29 cellular contexts compared by ENCODE assay signal in genomic region chr21:21084179-21084578, GRCh38.
A peak's percentile ranks its signal among the peaks of the same experiment; 100 is the strongest.
DNase-seq lines count a peak whose midpoint lies in the region; ATAC-seq and TF ChIP-seq lines count a peak whose summit lies in the region.
"Had no signal": no experiment of that assay in that cellular context is flagged by ENCODE, and none has a peak within 500 bp of the region (broad histone marks: within the 10 kb centered on the region; RNA-seq: fewer than 3 reads in every experiment).

No MANE protein-coding gene starts in this region.

- 56% methylated on average over 1 of the region's 1 CpG for WGBS in mesenchymal stem cell

- H3K4ac ChIP-seq in mesenchymal stem cell (ENCODE audit: low read depth in 1 of 2, low read length in 2 of 2), result no peak overlapping the region

- TF ChIP-seq CTCF in OCI-LY3 (IDR thresholded peaks at IDR 0.05; ENCODE audit: low read depth, low read length), result no peak
- no peak for TF ChIP-seq CTCF in choroid plexus epithelial cell (conservative IDR thresholded peaks at IDR 0.05; ENCODE audit: low read depth, low read length)
- no peak for TF ChIP-seq CTCF in PC-3 (conservative IDR thresholded peaks at IDR 0.05; ENCODE audit: low read depth, low read length)
- no peak for TF ChIP-seq CTCF in lower lobe of right lung (IDR thresholded peaks at IDR 0.05)

- CTCF ChIA-PET in PC-3 (lab: Charles Lee), result no interaction called here

- peak overlapping the region; percentile 81 for H2AFZ ChIP-seq in OCI-LY3 (ENCODE audit: low read depth, low read length)
- H2AFZ ChIP-seq in mesenchymal stem cell (ENCODE audit: low read depth, low read length), result no peak overlapping the region
- H2AFZ ChIP-seq in PC-3 (ENCODE audit: low read length), result no peak overlapping the region

- no peaks in the 10 kb centered on the region for H3K4me1 Mint-ChIP-seq in activated T-cell treated with anti-CD3 and anti-CD28 coated beads, Interleukin-2, amount 50 U/mL, for 4 hours (ENCODE audit: low read depth)
- H3K4me1 Mint-ChIP-seq: activated naive CD8-positive, alpha-beta T cell treated with anti-CD3 and anti-CD28 coated beads, Interleukin-2, amount 10 ng/mL, durations not matched to agents 7 days and 5 days; CD8-positive, alpha-beta memory T cell; T-helper 17 cell had no signal

- DNase-seq in GM03348 (ENCODE audit: low spot score) (peak; percentile 21), choroid plexus epithelial cell (ENCODE audit: low read depth) (peak; percentile 80), mesenchymal stem cell (peak; percentile 53), PC-3 (no peak), NK-92 (lab: John Stamatoyannopoulos, UW; ENCODE audit: unreplicated experiment) (no peak), lower lobe of right lung (no peak)
- no peak for DNase-seq in activated T-cell treated with anti-CD3 and anti-CD28 coated beads, Interleukin-2, amount 50 U/mL, for 4 hours
- DNase-seq: activated CD4-positive, CD25-positive, alpha-beta regulatory T cell; activated gamma-delta T cell; activated naive CD8-positive, alpha-beta T cell treated with anti-CD3 and anti-CD28 coated beads, Interleukin-2, amount 10 ng/mL, durations not matched to agents 7 days and 5 days; activated T-cell treated with anti-CD3 and anti-CD28 coated beads, Interleukin-2, amount 50 U/mL, for 24 hours; CD8-positive, alpha-beta memory T cell; GOT3; head of caudate nucleus; KBM-7; kidney; left ventricle myocardium superior; MM.1S; NCI-H1417 treated with DMSO at 0.1 percent for 48 hours; NCI-H2107; NCI-H446 treated with DMSO at 0.1 percent for 48 hours; NCI-H82; stimulated activated CD4-positive, alpha-beta T cell treated with anti-CD3 and anti-CD28 coated beads, Interleukin-4, amount 100 ng/mL, for 1 hour; T-helper 17 cell; tibial artery had no signal

- H3K4me3 Mint-ChIP-seq in activated T-cell treated with anti-CD3 and anti-CD28 coated beads, Interleukin-2, amount 50 U/mL, for 4 hours, result no peak overlapping the region
- H3K4me3 Mint-ChIP-seq: activated naive CD8-positive, alpha-beta T cell treated with anti-CD3 and anti-CD28 coated beads, Interleukin-2, amount 10 ng/mL, durations not matched to agents 7 days and 5 days; activated T-cell treated with anti-CD3 and anti-CD28 coated beads, Interleukin-2, amount 50 U/mL, for 24 hours; brain; CD8-positive, alpha-beta memory T cell; T-helper 17 cell had no signal

- no peaks in the 10 kb centered on the region for H3K9me3 ChIP-seq in OCI-LY3 (ENCODE audit: insufficient read depth, low read length)
- no peaks in the 10 kb centered on the region for H3K9me3 ChIP-seq in mesenchymal stem cell (ENCODE audit: control insufficient read depth, low read length)
- H3K9me3 ChIP-seq in PC-3 (ENCODE audit: low read length), result no peaks in the 10 kb centered on the region
- H3K9me3 ChIP-seq in lower lobe of right lung, result no peaks in the 10 kb centered on the region
- H3K9me3 ChIP-seq: tibial artery had no signal

- no peaks in the 10 kb centered on the region for H3K27me3 Mint-ChIP-seq in activated T-cell treated with anti-CD3 and anti-CD28 coated beads, Interleukin-2, amount 50 U/mL, for 4 hours (ENCODE audit: low read depth)
- H3K27me3 Mint-ChIP-seq: activated naive CD8-positive, alpha-beta T cell treated with anti-CD3 and anti-CD28 coated beads, Interleukin-2, amount 10 ng/mL, durations not matched to agents 7 days and 5 days; activated T-cell treated with anti-CD3 and anti-CD28 coated beads, Interleukin-2, amount 50 U/mL, for 24 hours; CD8-positive, alpha-beta memory T cell; T-helper 17 cell had no signal

- H3K27me3 ChIP-seq in OCI-LY3 (ENCODE audit: low read depth, low read length) (no peaks in the 10 kb centered on the region), mesenchymal stem cell (ENCODE audit: control insufficient read depth in 1 of 2, insufficient read depth in 1 of 2, low read length in 2 of 2) (no peaks in the 10 kb centered on the region), PC-3 (ENCODE audit: low read length) (no peaks in the 10 kb centered on the region), lower lobe of right lung (ENCODE audit: low read depth) (no peaks in the 10 kb centered on the region)
- H3K27me3 ChIP-seq: tibial artery had no signal

- H4K8ac ChIP-seq in mesenchymal stem cell (ENCODE audit: low read length), result no peak overlapping the region

- H3K9ac ChIP-seq in OCI-LY3 (ENCODE audit: low read length) (no peak overlapping the region), mesenchymal stem cell (ENCODE audit: low read length) (no peak overlapping the region), PC-3 (ENCODE audit: low read length) (no peak overlapping the region)

- H3K79me2 ChIP-seq in OCI-LY3 (ENCODE audit: low read length), result no peaks in the 10 kb centered on the region
- no peaks in the 10 kb centered on the region for H3K79me2 ChIP-seq in PC-3 (ENCODE audit: low read length)

- H3K4me2 ChIP-seq in OCI-LY3 (ENCODE audit: low read length) (no peak overlapping the region), mesenchymal stem cell (ENCODE audit: low read length, poor library complexity, severe bottlenecking) (no peak overlapping the region), PC-3 (ENCODE audit: low read length) (no peak overlapping the region)

- H3K9me3 Mint-ChIP-seq in activated T-cell treated with anti-CD3 and anti-CD28 coated beads, Interleukin-2, amount 50 U/mL, for 4 hours, result peaks cover 8% of the 10 kb centered on the region
- H3K9me3 Mint-ChIP-seq: activated T-cell treated with anti-CD3 and anti-CD28 coated beads, Interleukin-2, amount 50 U/mL, for 24 hours; brain had no signal

- intact Hi-C loops in PC-3 (cut with micrococcal nuclease), result no loop called here
- intact Hi-C loops in lower lobe of right lung (cut with DNase I), result no loop called here

- no peak for ATAC-seq in activated T-cell treated with anti-CD3 and anti-CD28 coated beads, Interleukin-2, amount 50 U/mL, for 4 hours
- ATAC-seq in PC-3, result no peak
- no peak for ATAC-seq in lower lobe of right lung
- ATAC-seq: left ventricle myocardium superior, sciatic nerve, T-helper 17 cell had no signal

- no peaks in the 10 kb centered on the region for H4K20me1 ChIP-seq in OCI-LY3 (ENCODE audit: insufficient read depth, low read length)
- H4K20me1 ChIP-seq in PC-3 (ENCODE audit: low read length), result no peaks in the 10 kb centered on the region

- H3F3A ChIP-seq in PC-3 (ENCODE audit: low read length, unreplicated experiment), result no peaks in the 10 kb centered on the region

- POLR2A ChIA-PET in PC-3 (lab: Charles Lee; ENCODE audit: unreplicated experiment), result no interaction called here

- no peaks in the 10 kb centered on the region for H3K36me3 Mint-ChIP-seq in activated T-cell treated with anti-CD3 and anti-CD28 coated beads, Interleukin-2, amount 50 U/mL, for 4 hours (ENCODE audit: insufficient read depth)
- H3K36me3 Mint-ChIP-seq: activated naive CD8-positive, alpha-beta T cell treated with anti-CD3 and anti-CD28 coated beads, Interleukin-2, amount 10 ng/mL, durations not matched to agents 7 days and 5 days; brain; CD8-positive, alpha-beta memory T cell had no signal

- no peak overlapping the region for H2AK5ac ChIP-seq in mesenchymal stem cell (ENCODE audit: low read length, severe bottlenecking)

- H3K4me1 ChIP-seq in OCI-LY3 (ENCODE audit: low read length), result peaks cover under 1% of the 10 kb centered on the region; the same call in 1 of the 2 replicates
- H3K4me1 ChIP-seq in mesenchymal stem cell (ENCODE audit: control insufficient read depth, insufficient read depth, low read depth, low read length), result no peaks in the 10 kb centered on the region
- no peaks in the 10 kb centered on the region for H3K4me1 ChIP-seq in PC-3 (ENCODE audit: insufficient read depth, low read length)
- no peaks in the 10 kb centered on the region for H3K4me1 ChIP-seq in lower lobe of right lung
- H3K4me1 ChIP-seq: tibial artery had no signal

- H3K9me2 ChIP-seq in PC-3 (replicated peaks; ENCODE audit: low read length), result no peaks in the 10 kb centered on the region

- H3K23ac ChIP-seq in mesenchymal stem cell (ENCODE audit: low read length in 2 of 2), result no peak overlapping the region

- no TSS peak for BruUV-seq in PC-3 (replicated peaks; lab: Mats Ljungman, UMichigan)

- no peak overlapping the region for H3K14ac ChIP-seq in mesenchymal stem cell (ENCODE audit: low read length in 2 of 2)

- no peaks in the 10 kb centered on the region for H3K79me1 ChIP-seq in mesenchymal stem cell (replicated peaks; ENCODE audit: low read length, poor library complexity, severe bottlenecking)

- H3K4me3 ChIP-seq in OCI-LY3 (ENCODE audit: low read length) (no peak overlapping the region), choroid plexus epithelial cell (ENCODE audit: low read depth, low read length) (no peak overlapping the region), mesenchymal stem cell (ENCODE audit: insufficient read depth in 1 of 2, low read depth in 1 of 2, low read length in 2 of 2) (no peak overlapping the region), PC-3 (ENCODE audit: low read length) (no peak overlapping the region), lower lobe of right lung (no peak overlapping the region)
- H3K4me3 ChIP-seq: SK-N-MC, tibial artery had no signal

- H4K91ac ChIP-seq in mesenchymal stem cell (ENCODE audit: low read length), result no peak overlapping the region

- no peak overlapping the region for H2BK12ac ChIP-seq in mesenchymal stem cell (ENCODE audit: low read length in 2 of 2)

- H2BK15ac ChIP-seq in mesenchymal stem cell (ENCODE audit: low read depth, poor library complexity, severe bottlenecking), result no peak overlapping the region

- H3K27ac ChIP-seq in OCI-LY3 (ENCODE audit: low read length), result no peak overlapping the region
- H3K27ac ChIP-seq in mesenchymal stem cell (ENCODE audit: low read length, poor library complexity, severe bottlenecking), result no peak overlapping the region
- no peak overlapping the region for H3K27ac ChIP-seq in PC-3 (ENCODE audit: low read length)
- H3K27ac ChIP-seq in lower lobe of right lung, result no peak overlapping the region
- H3K27ac ChIP-seq: SK-N-MC, tibial artery had no signal

- H2BK120ac ChIP-seq in mesenchymal stem cell (ENCODE audit: low read depth, low read length), result no peak overlapping the region

- H3K18ac ChIP-seq in mesenchymal stem cell (ENCODE audit: low read depth in 1 of 2, low read length in 2 of 2), result no peak overlapping the region

- H2BK5ac ChIP-seq in mesenchymal stem cell (ENCODE audit: low read depth, low read length, poor library complexity, severe bottlenecking), result no peak overlapping the region

- H3K36me3 ChIP-seq in OCI-LY3 (replicated peaks; ENCODE audit: low read depth, low read length), result no peaks in the 10 kb centered on the region
- H3K36me3 ChIP-seq in mesenchymal stem cell (ENCODE audit: control insufficient read depth in 1 of 2, insufficient read depth in 2 of 2, low read depth in 1 of 2, low read length in 2 of 2), result no peaks in the 10 kb centered on the region
- H3K36me3 ChIP-seq in PC-3 (ENCODE audit: low read depth, low read length), result no peaks in the 10 kb centered on the region
- no peaks in the 10 kb centered on the region for H3K36me3 ChIP-seq in lower lobe of right lung
- H3K36me3 ChIP-seq: tibial artery had no signal

Comparison
In these comparisons a context has a peak if more than half of its experiments do, and no peak if none do; other contexts are left out.
1. DNase-seq: peak in GM03348 (single experiment), choroid plexus epithelial cell (single experiment) and mesenchymal stem cell (single experiment); none in activated T-cell treated with anti-CD3 and anti-CD28 coated beads, Interleukin-2, amount 50 U/mL, for 4 hours (single experiment), PC-3 (single experiment), NK-92 (single experiment) and lower lobe of right lung (single experiment).